Comparison of ENCODE assay signal across 8 cellular contexts in genomic region chr14:102590667-102591099, GRCh38. TPM values are rescaled to one million over a fixed set of nuclear protein-coding genes. Genes with fewer than 3 reads are reported as not detected.
A peak's percentile ranks its signal among the peaks of the same experiment; 100 is the strongest.
DNase-seq lines count a peak whose midpoint lies in the region; ATAC-seq and TF ChIP-seq lines count a peak whose summit lies in the region.

No MANE protein-coding gene starts in this region.

- H3K9me3 Mint-ChIP-seq in T-helper 1 cell treated with Interleukin-12 subunit alpha and Interleukin-12 subunit beta and Interleukin-4 antibody, amounts not matched to agents 30 μg/mL and 1 μg/mL, for 36 hours = no peaks in the 10 kb centered on the region
- H3K9me3 Mint-ChIP-seq in endothelial cell (ENCODE audit: unreplicated experiment) = no peaks in the 10 kb centered on the region
- H3K9me3 Mint-ChIP-seq in naive thymus-derived CD8-positive, alpha-beta T cell = no peaks in the 10 kb centered on the region

- H3K4me3 Mint-ChIP-seq in T-helper 1 cell treated with Interleukin-12 subunit alpha and Interleukin-12 subunit beta and Interleukin-4 antibody, amounts not matched to agents 30 μg/mL and 1 μg/mL, for 36 hours = peak overlapping the region; percentile 71
- peak overlapping the region; percentile 67 for H3K4me3 Mint-ChIP-seq in endothelial cell (ENCODE audit: unreplicated experiment)
- H3K4me3 Mint-ChIP-seq in naive thymus-derived CD8-positive, alpha-beta T cell = peak overlapping the region; percentile 36 to 98 (median 87)

- peaks cover 18% of the 10 kb centered on the region for H3K4me1 Mint-ChIP-seq in T-helper 1 cell treated with Interleukin-12 subunit alpha and Interleukin-12 subunit beta and Interleukin-4 antibody, amounts not matched to agents 30 μg/mL and 1 μg/mL, for 36 hours (ENCODE audit: low read depth)
- peaks cover 41% of the 10 kb centered on the region for H3K4me1 Mint-ChIP-seq in endothelial cell (ENCODE audit: unreplicated experiment)
- H3K4me1 Mint-ChIP-seq in naive thymus-derived CD8-positive, alpha-beta T cell = peaks cover 13 to 27% (median 21%) of the 10 kb centered on the region in 4 donors

- peaks cover 11% of the 10 kb centered on the region for H3K27me3 Mint-ChIP-seq in T-helper 1 cell treated with Interleukin-12 subunit alpha and Interleukin-12 subunit beta and Interleukin-4 antibody, amounts not matched to agents 30 μg/mL and 1 μg/mL, for 36 hours (ENCODE audit: low read depth)
- H3K27me3 Mint-ChIP-seq in endothelial cell (ENCODE audit: unreplicated experiment) = peaks cover 16% of the 10 kb centered on the region
- no peaks in the 10 kb centered on the region for H3K27me3 Mint-ChIP-seq in naive thymus-derived CD8-positive, alpha-beta T cell

- no peak overlapping the region for H3K27ac Mint-ChIP-seq in T-helper 1 cell treated with Interleukin-12 subunit alpha and Interleukin-12 subunit beta and Interleukin-4 antibody, amounts not matched to agents 30 μg/mL and 1 μg/mL, for 36 hours
- H3K27ac Mint-ChIP-seq in endothelial cell (ENCODE audit: unreplicated experiment) = no peak overlapping the region
- H3K27ac Mint-ChIP-seq in naive thymus-derived CD8-positive, alpha-beta T cell = peak overlapping the region; percentile 72 to 97 (median 90)

- POLR2A ChIA-PET in naive thymus-derived CD8-positive, alpha-beta T cell (lab: Charles Lee) = interaction anchor here (0.6 to 1.6 kb wide), 5 partner anchors 22 to 799 kb away, joined by 3 to 6 read pairs (median 3); no protein-coding TSS in a partner anchor

- DNase-seq in T-helper 1 cell (no peak), RKO (ENCODE audit: low spot score) (peak; percentile 84), endothelial cell (ENCODE audit: low spot score) (peak; percentile 63)
- peak in 1 of 10 donors; percentile 2 for DNase-seq in naive thymus-derived CD8-positive, alpha-beta T cell
- no peak for DNase-seq in stimulated activated CD4-positive, alpha-beta T cell treated with anti-CD3 and anti-CD28 coated beads, Interleukin-2, amount 100 ng/mL, for 48 hours

- ATAC-seq in naive thymus-derived CD8-positive, alpha-beta T cell = no peak
- ATAC-seq in HG03432 (IDR thresholded peaks at IDR 0.05; ENCODE audit: unreplicated experiment) (no peak), HG02759 (IDR thresholded peaks at IDR 0.05; ENCODE audit: unreplicated experiment) (no peak)

- TF ChIP-seq CTCF in endothelial cell (IDR thresholded peaks at IDR 0.05; ENCODE audit: unreplicated experiment) = peak; percentile 33

- peaks cover 4% of the 10 kb centered on the region for H3K36me3 Mint-ChIP-seq in T-helper 1 cell treated with Interleukin-12 subunit alpha and Interleukin-12 subunit beta and Interleukin-4 antibody, amounts not matched to agents 30 μg/mL and 1 μg/mL, for 36 hours (ENCODE audit: low read depth)
- peaks cover 4% of the 10 kb centered on the region for H3K36me3 Mint-ChIP-seq in endothelial cell (ENCODE audit: low read depth, unreplicated experiment)
- no peaks in the 10 kb centered on the region for H3K36me3 Mint-ChIP-seq in naive thymus-derived CD8-positive, alpha-beta T cell

RNA-seq across cellular contexts. Expression of gene RCOR1, which starts 1.8 kb away (rescaled TPM):
- 51.6 TPM for total RNA-seq in endothelial cell (ENCODE audit: unreplicated experiment)
- 10 to 100 TPM; 21.7 to 24.0 TPM for total RNA-seq in naive thymus-derived CD8-positive, alpha-beta T cell
- 1 to 10 TPM in 2 of 3 donors, under 1 TPM in 1; 0.43 to 1.2 (median 1.2) TPM for polyA plus RNA-seq in naive thymus-derived CD8-positive, alpha-beta T cell

Comparison
In these comparisons a context has a peak if more than half of its experiments do, and no peak if none do; other contexts are left out.
1. H3K27ac Mint-ChIP-seq: peak in naive thymus-derived CD8-positive, alpha-beta T cell (10 of 10); none in T-helper 1 cell treated with Interleukin-12 subunit alpha and Interleukin-12 subunit beta and Interleukin-4 antibody, amounts not matched to agents 30 μg/mL and 1 μg/mL, for 36 hours (single experiment) and endothelial cell (single experiment).
2. DNase-seq: peak in RKO (single experiment) and endothelial cell (single experiment); none in T-helper 1 cell (0 of 5) and stimulated activated CD4-positive, alpha-beta T cell treated with anti-CD3 and anti-CD28 coated beads, Interleukin-2, amount 100 ng/mL, for 48 hours (0 of 2).
3. Peak in every context shown above with its lines, with median percentiles within 50 percentile points of each other: H3K4me3 Mint-ChIP-seq.